8 cellular contexts compared by ENCODE assay signal in the genomic region with DNA sequence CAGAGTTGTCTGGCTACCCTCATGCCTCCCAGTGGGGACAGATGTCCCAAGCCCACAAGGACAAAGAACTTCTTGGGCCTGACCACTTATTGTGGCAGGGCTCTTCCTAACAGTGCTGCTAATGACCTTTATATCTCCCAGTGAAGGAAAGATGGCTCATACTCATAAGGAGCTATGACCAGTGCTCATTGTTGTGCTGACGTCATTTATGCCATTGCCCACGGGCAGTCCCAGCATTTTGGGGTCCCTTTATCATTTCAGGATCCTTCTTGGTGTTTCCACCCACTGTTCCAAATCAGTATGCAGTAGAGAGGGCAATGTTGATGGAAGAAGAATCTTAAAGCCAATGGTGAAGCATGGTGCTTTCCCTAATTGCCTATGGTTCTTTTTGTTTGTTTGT.
"Had no signal": no experiment of that assay in that cellular context is flagged by ENCODE, and none has a peak within 500 bp of the region (broad histone marks: within the 10 kb centered on the region; RNA-seq: fewer than 3 reads in every experiment).

No MANE protein-coding gene starts in this region.

- ATAC-seq: GM12878 had no signal

- H3K4me3 ChIP-seq: GM12878 had no signal

- FAIRE-seq: G401.6, GM12878, GM12891, GM12892, GM18507, GM19239 had no signal

- DNase-seq: GDM1, GF-D8 had no signal
